15 cellular contexts compared by ENCODE assay signal in the genomic region with DNA sequence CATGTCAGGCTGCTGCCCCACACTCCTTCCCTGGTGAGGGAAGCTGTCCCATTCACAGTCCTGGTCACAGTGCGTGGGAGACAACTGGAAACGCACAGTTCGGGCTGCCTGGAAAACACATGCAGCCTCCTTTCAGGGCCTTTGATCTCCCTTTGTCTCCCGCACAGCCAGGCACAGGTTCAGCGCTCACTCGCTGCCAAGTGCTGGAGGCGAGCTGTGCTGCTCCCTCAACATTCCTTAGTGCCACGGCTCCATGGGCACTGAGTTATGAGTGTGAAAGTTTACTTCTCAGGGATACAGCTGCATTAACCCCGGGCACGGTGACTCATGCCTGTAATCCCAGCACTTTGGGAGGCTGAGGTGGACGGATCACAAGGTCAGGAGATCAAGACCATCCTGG. TPM values are rescaled to one million over a fixed set of nuclear protein-coding genes. Genes with fewer than 3 reads are reported as not detected.
DNase-seq lines count a peak whose midpoint lies in the region; ATAC-seq and TF ChIP-seq lines count a peak whose summit lies in the region.
"Had no signal": no experiment of that assay in that cellular context is flagged by ENCODE, and none has a peak within 500 bp of the region (broad histone marks: within the 10 kb centered on the region; RNA-seq: fewer than 3 reads in every experiment).

No MANE protein-coding gene starts in this region.

- H3K4me3 ChIP-seq in left ventricle myocardium inferior, result no peak overlapping the region
- H3K4me3 ChIP-seq: skin epidermis, tibial nerve had no signal

- H3K9me3 ChIP-seq in left ventricle myocardium inferior (replicated peaks), result no peaks in the 10 kb centered on the region
- H3K9me3 ChIP-seq: tibial nerve had no signal

- peak overlapping the region; percentile 7; the same call in 1 of the 2 replicates for H3K27ac Mint-ChIP-seq in WTC11
- H3K27ac Mint-ChIP-seq in stimulated activated effector memory CD8-positive, alpha-beta T cell treated with anti-CD3 and anti-CD28 coated beads, Interleukin-12 subunit alpha, Interleukin-12 subunit beta, amount 100 ng/mL, for 72 hours, result peak overlapping the region; percentile 71

- H3K36me3 ChIP-seq in left ventricle myocardium inferior, result peaks cover 87% of the 10 kb centered on the region

- TF ChIP-seq CTCF in left ventricle myocardium inferior (IDR thresholded peaks at IDR 0.05; ENCODE audit: borderline replicate concordance), result no peak
- no peak for TF ChIP-seq CTCF in WTC11 (IDR thresholded peaks at IDR 0.05)
- TF ChIP-seq CTCF in foreskin keratinocyte (conservative IDR thresholded peaks at IDR 0.05), result no peak

- POLR2A ChIA-PET in WTC11 (lab: Charles Lee), result no interaction called here

- H3K27me3 Mint-ChIP-seq in WTC11 (ENCODE audit: low read depth), result no peaks in the 10 kb centered on the region

- H3K27me3 ChIP-seq in left ventricle myocardium inferior (ENCODE audit: low read depth), result no peaks in the 10 kb centered on the region
- H3K27me3 ChIP-seq in foreskin keratinocyte, result no peaks in the 10 kb centered on the region
- H3K27me3 ChIP-seq: tibial nerve had no signal

- no peaks in the 10 kb centered on the region for H3K9me3 Mint-ChIP-seq in WTC11
- H3K9me3 Mint-ChIP-seq in stimulated activated effector memory CD8-positive, alpha-beta T cell treated with anti-CD3 and anti-CD28 coated beads, Interleukin-12 subunit alpha, Interleukin-12 subunit beta, amount 100 ng/mL, for 72 hours, result no peaks in the 10 kb centered on the region

- H3K4me1 Mint-ChIP-seq in WTC11, result no peaks in the 10 kb centered on the region
- peaks cover 41% of the 10 kb centered on the region for H3K4me1 Mint-ChIP-seq in stimulated activated effector memory CD8-positive, alpha-beta T cell treated with anti-CD3 and anti-CD28 coated beads, Interleukin-12 subunit alpha, Interleukin-12 subunit beta, amount 100 ng/mL, for 72 hours

- H3K4me3 Mint-ChIP-seq in WTC11, result no peak overlapping the region
- no peak overlapping the region for H3K4me3 Mint-ChIP-seq in stimulated activated effector memory CD8-positive, alpha-beta T cell treated with anti-CD3 and anti-CD28 coated beads, Interleukin-12 subunit alpha, Interleukin-12 subunit beta, amount 100 ng/mL, for 72 hours

- CTCF ChIA-PET in WTC11 (lab: Charles Lee), result interaction anchor here (1.1 kb wide), 2 partner anchors 16 to 28 kb away, joined by 3 to 4 read pairs; no protein-coding TSS in a partner anchor

- DNase-seq in Right ventricle myocardium inferior (ENCODE audit: missing footprints), result peak; percentile 22
- no peak for DNase-seq in left ventricle myocardium inferior
- DNase-seq in WTC11 (ENCODE audit: low spot score), result no peak
- peak in 1 of 2 donors; percentile 51 for DNase-seq in foreskin keratinocyte
- DNase-seq in stimulated activated effector memory CD8-positive, alpha-beta T cell treated with anti-CD3 and anti-CD28 coated beads, Interleukin-12 subunit alpha, Interleukin-12 subunit beta, amount 100 ng/mL, for 72 hours (ENCODE audit: low spot score in 2 of 2), result no peak
- DNase-seq in hepatic stellate cell (ENCODE audit: low spot score), result no peak
- DNase-seq in cerebellum (ENCODE audit: low spot score), result no peak
- DNase-seq in NK-92 treated with Interleukin-12 subunit alpha and Interleukin-12 subunit beta, amount 100 ng/mL, for 24 hours (lab: John Stamatoyannopoulos, UW), result no peak
- DNase-seq: DMS79, KG1, NCI-H2029 treated with DMSO at 0.1 percent for 48 hours had no signal

- intact Hi-C loops in Right ventricle myocardium inferior (cut with DNase I) (no loop called here), left ventricle myocardium inferior (cut with micrococcal nuclease) (no loop called here)

- no peak for ATAC-seq in Right ventricle myocardium inferior
- ATAC-seq in WTC11, result no peak
- ATAC-seq in foreskin keratinocyte, result peak; percentile 68
- ATAC-seq in stimulated activated effector memory CD8-positive, alpha-beta T cell treated with anti-CD3 and anti-CD28 coated beads, Interleukin-12 subunit alpha, Interleukin-12 subunit beta, amount 100 ng/mL, for 72 hours, result no peak
- ATAC-seq: HCT116 had no signal

- peaks cover 61% of the 10 kb centered on the region for H3K36me3 Mint-ChIP-seq in WTC11
- H3K36me3 Mint-ChIP-seq in stimulated activated effector memory CD8-positive, alpha-beta T cell treated with anti-CD3 and anti-CD28 coated beads, Interleukin-12 subunit alpha, Interleukin-12 subunit beta, amount 100 ng/mL, for 72 hours, result peaks cover 99% of the 10 kb centered on the region

- H3K4me1 ChIP-seq in left ventricle myocardium inferior, result peaks cover 40% of the 10 kb centered on the region
- H3K4me1 ChIP-seq in foreskin keratinocyte, result no peaks in the 10 kb centered on the region

- H3K27ac ChIP-seq in left ventricle myocardium inferior (replicated peaks), result no peak overlapping the region
- H3K27ac ChIP-seq in foreskin keratinocyte, result no peak overlapping the region
- H3K27ac ChIP-seq: skin epidermis, tibial nerve had no signal

TF ChIP-seq in WTC11, 78 proteins besides CTCF, POLR2A, EP300 and RAD21:
- no peak for TF ChIP-seq PRRX2 (CRISPR knock-in tag; IDR thresholded peaks at IDR 0.05)
- TF ChIP-seq, protein P1, sequence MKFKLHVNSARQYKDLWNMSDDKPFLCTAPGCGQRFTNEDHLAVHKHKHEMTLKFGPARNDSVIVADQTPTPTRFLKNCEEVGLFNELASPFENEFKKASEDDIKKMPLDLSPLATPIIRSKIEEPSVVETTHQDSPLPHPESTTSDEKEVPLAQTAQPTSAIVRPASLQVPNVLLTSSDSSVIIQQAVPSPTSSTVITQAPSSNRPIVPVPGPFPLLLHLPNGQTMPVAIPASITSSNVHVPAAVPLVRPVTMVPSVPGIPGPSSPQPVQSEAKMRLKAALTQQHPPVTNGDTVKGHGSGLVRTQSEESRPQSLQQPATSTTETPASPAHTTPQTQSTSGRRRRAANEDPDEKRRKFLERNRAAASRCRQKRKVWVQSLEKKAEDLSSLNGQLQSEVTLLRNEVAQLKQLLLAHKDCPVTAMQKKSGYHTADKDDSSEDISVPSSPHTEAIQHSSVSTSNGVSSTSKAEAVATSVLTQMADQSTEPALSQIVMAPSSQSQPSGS (CRISPR knock-in tag; IDR thresholded peaks at IDR 0.05; ENCODE audit: borderline replicate concordance, low read depth), result no peak
- TF ChIP-seq, protein P2, sequence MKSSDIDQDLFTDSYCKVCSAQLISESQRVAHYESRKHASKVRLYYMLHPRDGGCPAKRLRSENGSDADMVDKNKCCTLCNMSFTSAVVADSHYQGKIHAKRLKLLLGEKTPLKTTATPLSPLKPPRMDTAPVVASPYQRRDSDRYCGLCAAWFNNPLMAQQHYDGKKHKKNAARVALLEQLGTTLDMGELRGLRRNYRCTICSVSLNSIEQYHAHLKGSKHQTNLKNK (CRISPR knock-in tag; IDR thresholded peaks at IDR 0.05), result no peak
- TF ChIP-seq FOXJ3 (CRISPR knock-in tag; IDR thresholded peaks at IDR 0.05; ENCODE audit: borderline replicate concordance), result no peak
- TF ChIP-seq, protein P3, sequence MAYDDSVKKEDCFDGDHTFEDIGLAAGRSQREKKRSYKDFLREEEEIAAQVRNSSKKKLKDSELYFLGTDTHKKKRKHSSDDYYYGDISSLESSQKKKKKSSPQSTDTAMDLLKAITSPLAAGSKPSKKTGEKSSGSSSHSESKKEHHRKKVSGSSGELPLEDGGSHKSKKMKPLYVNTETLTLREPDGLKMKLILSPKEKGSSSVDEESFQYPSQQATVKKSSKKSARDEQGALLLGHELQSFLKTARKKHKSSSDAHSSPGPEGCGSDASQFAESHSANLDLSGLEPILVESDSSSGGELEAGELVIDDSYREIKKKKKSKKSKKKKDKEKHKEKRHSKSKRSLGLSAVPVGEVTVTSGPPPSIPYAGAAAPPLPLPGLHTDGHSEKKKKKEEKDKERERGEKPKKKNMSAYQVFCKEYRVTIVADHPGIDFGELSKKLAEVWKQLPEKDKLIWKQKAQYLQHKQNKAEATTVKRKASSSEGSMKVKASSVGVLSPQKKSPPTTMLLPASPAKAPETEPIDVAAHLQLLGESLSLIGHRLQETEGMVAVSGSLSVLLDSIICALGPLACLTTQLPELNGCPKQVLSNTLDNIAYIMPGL (CRISPR knock-in tag; IDR thresholded peaks at IDR 0.05), result no peak

RNA-seq across cellular contexts. Expression of a gene that starts 9.1 kb away (rescaled TPM):
- total RNA-seq in Right ventricle myocardium inferior (22.9 TPM), left ventricle myocardium inferior (22.2 TPM), WTC11 (2021) (50.2 to 61.3 TPM (median 51.3 TPM) in 3 replicates), foreskin keratinocyte (36.2 and 36.4 TPM in 2 replicates), cerebellum (18.8 TPM)
- polyA plus RNA-seq in foreskin keratinocyte, result 21.8 and 23.1 TPM in 2 replicates

RNA-seq across cellular contexts. Expression of a gene that starts 28.8 kb away (rescaled TPM):
- not detected for total RNA-seq in Right ventricle myocardium inferior
- total RNA-seq in left ventricle myocardium inferior, result 0.27 TPM
- 0.17 to 0.23 TPM in 2 of 3 replicates, not detected in the other for total RNA-seq in WTC11 (2021)
- not detected in 2 replicates for total RNA-seq in foreskin keratinocyte
- not detected in 2 replicates for polyA plus RNA-seq in foreskin keratinocyte
- not detected for total RNA-seq in cerebellum
- polyA plus RNA-seq: neural cell had no signal

RNA-seq across cellular contexts. Expression of a gene that starts 47.4 kb away (rescaled TPM):
- total RNA-seq in Right ventricle myocardium inferior (not detected), left ventricle myocardium inferior (not detected), WTC11 (2021) (7.2 to 11.0 TPM (median 9.6 TPM) in 3 replicates), foreskin keratinocyte (0.11 and 0.20 TPM in 2 replicates), cerebellum (35.0 TPM)
- polyA plus RNA-seq in foreskin keratinocyte, result 0.27 and 0.29 TPM in 2 replicates
